ENCODE assay signal across 27 cellular contexts in the genomic region with DNA sequence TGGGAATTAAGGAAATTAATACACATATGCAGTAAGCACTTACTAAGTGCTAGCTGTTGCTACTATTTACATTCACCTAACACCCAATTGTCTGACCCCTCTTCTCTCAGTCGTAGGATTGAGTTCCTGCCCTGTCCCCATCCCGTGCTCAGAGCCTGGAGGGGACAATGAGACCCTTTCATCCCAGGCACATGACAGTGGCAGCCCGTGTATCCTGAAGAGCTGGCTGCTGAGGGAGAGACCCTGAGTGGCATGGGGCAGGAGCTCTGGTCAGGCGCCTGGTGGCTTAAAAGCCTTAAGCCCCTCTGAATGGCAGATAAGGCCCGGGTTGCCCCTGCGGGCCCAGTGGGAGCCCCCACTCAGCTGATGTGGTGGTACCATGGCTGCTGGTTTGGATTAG.
"Had no signal": no experiment of that assay in that cellular context is flagged by ENCODE, and none has a peak within 500 bp of the region (broad histone marks: within the 10 kb centered on the region; RNA-seq: fewer than 3 reads in every experiment).

No MANE protein-coding gene starts in this region.

- H3K27me3 ChIP-seq: neural progenitor cell, pancreas, right lobe of liver, testis, tibial artery had no signal

- FAIRE-seq: frontal cortex, pancreas, urothelium cell line had no signal

- H3K27me3 Mint-ChIP-seq: progenitor cell of endocrine pancreas had no signal

- DNase-seq: dermis blood vessel endothelial cell; effector memory CD4-positive, alpha-beta T cell; hypothalamus; immature natural killer cell; islet precursor cell; mammary epithelial cell; mesendoderm; midbrain; naive thymus-derived CD4-positive, alpha-beta T cell; nucleus accumbens; stimulated activated CD4-positive, alpha-beta T cell treated with anti-CD3 and anti-CD28 coated beads, Interleukin-2, amount 100 ng/mL, for 24 hours; stimulated activated CD4-positive, alpha-beta T cell treated with anti-CD3 and anti-CD28 coated beads, Interleukin-4, amount 100 ng/mL, for 24 hours; stimulated activated naive CD8-positive, alpha-beta T cell treated with anti-CD3 and anti-CD28 coated beads, Interleukin-15, Interleukin-2, amounts not matched to agents 100 U/mL and 50 U/mL, for 24 hours; testis had no signal

- H3K4me3 Mint-ChIP-seq: central memory CD8-positive, alpha-beta T cell; immature natural killer cell; naive thymus-derived CD4-positive, alpha-beta T cell; nephron; neural progenitor cell; stimulated activated memory B cell treated with anti-CD40 and anti-IgM and Interleukin-4, amounts not matched to agents 10 μg/mL and 1 μg/mL and 100 μg/mL, for 72 hours; type B pancreatic cell had no signal

- H3K4me3 ChIP-seq: coronary artery, neural progenitor cell, pancreas, right lobe of liver, smooth muscle cell, testis, tibial artery had no signal

- H3K27ac ChIP-seq: coronary artery, neural progenitor cell, pancreas, right lobe of liver, testis, tibial artery had no signal

- H3K4me1 Mint-ChIP-seq: central memory CD8-positive, alpha-beta T cell; nephron; stimulated activated memory B cell treated with anti-CD40 and anti-IgM and Interleukin-4, amounts not matched to agents 10 μg/mL and 1 μg/mL and 100 μg/mL, for 72 hours had no signal

- H3K36me3 Mint-ChIP-seq: naive thymus-derived CD4-positive, alpha-beta T cell; neural progenitor cell; stimulated activated memory B cell treated with anti-CD40 and anti-IgM and Interleukin-4, amounts not matched to agents 10 μg/mL and 1 μg/mL and 100 μg/mL, for 72 hours; type B pancreatic cell had no signal

- H3K4me2 ChIP-seq: neural progenitor cell, smooth muscle cell had no signal

- H2AFZ ChIP-seq: neural progenitor cell had no signal

- H3K9me3 ChIP-seq: pancreas, right lobe of liver, testis, tibial artery had no signal

- H3K9ac ChIP-seq: neural progenitor cell had no signal

- ATAC-seq: naive thymus-derived CD4-positive, alpha-beta T cell; pancreas; right lobe of liver; stimulated activated memory B cell treated with anti-CD40 and anti-IgM and Interleukin-4, amounts not matched to agents 10 μg/mL and 1 μg/mL and 100 μg/mL, for 72 hours; stimulated activated naive CD8-positive, alpha-beta T cell treated with anti-CD3 and anti-CD28 coated beads, Interleukin-15, Interleukin-2, amounts not matched to agents 100 U/mL and 50 U/mL, for 24 hours had no signal

- H3K4me1 ChIP-seq: neural progenitor cell, pancreas, tibial artery had no signal

- H3K9me3 Mint-ChIP-seq: central memory CD8-positive, alpha-beta T cell; immature natural killer cell; naive thymus-derived CD4-positive, alpha-beta T cell; nephron; neural progenitor cell; stimulated activated memory B cell treated with anti-CD40 and anti-IgM and Interleukin-4, amounts not matched to agents 10 μg/mL and 1 μg/mL and 100 μg/mL, for 72 hours; type B pancreatic cell had no signal

- H3K27ac Mint-ChIP-seq: immature natural killer cell; naive thymus-derived CD4-positive, alpha-beta T cell; nephron; neural progenitor cell; progenitor cell of endocrine pancreas; stimulated activated memory B cell treated with anti-CD40 and anti-IgM and Interleukin-4, amounts not matched to agents 10 μg/mL and 1 μg/mL and 100 μg/mL, for 72 hours; type B pancreatic cell had no signal

- H3K36me3 ChIP-seq: neural progenitor cell, pancreas had no signal
